In genomic region chr7:69428089-69428488, GRCh38 we compare ENCODE assay signal across 8 cellular contexts.
"Had no signal": no experiment of that assay in that cellular context is flagged by ENCODE, and none has a peak within 500 bp of the region (broad histone marks: within the 10 kb centered on the region; RNA-seq: fewer than 3 reads in every experiment).

No MANE protein-coding gene starts in this region.

- ATAC-seq: GM12878 had no signal

- DNase-seq: GDM1, GF-D8 had no signal

- H3K4me3 ChIP-seq: GM12878 had no signal

- FAIRE-seq: G401.6, GM12878, GM12891, GM12892, GM18507, GM19239 had no signal
